ENCODE assay signal across 1 cellular context in the genomic region with DNA sequence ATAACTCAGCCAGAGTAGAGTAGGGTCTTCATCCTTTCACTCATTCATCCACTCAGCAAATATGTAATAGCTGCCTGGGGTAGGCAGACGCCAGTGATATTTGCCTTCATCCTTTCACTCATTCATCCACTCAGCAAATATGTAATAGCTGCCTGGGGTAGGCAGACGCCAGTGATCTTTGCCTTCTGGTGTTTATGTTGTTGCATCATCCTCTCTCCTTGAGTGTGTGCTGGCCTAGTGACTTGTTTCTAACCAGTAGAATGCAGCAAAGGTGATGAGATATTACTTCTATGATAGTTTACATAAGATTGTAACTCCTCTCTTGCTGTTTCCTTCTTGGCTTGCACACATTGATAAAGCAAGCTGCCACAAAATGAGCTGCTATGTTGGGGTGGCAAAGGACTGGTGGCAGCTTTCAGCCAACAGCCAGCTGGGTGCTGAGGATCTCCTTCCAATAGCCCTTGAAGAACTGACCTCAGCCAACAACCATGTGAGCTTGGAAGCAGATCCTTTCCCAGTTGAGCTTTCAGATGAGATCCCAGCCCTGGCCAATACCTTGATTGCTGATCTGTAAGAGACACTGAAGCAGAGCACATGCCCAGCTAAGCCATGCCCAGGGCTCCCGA.
TF ChIP-seq lines count a peak whose summit lies in the region.

No MANE protein-coding gene starts in this region.

TF ChIP-seq in K562, 482 proteins besides CTCF, POLR2A, EP300 and RAD21 (continued from another document):
- TF ChIP-seq, protein P1, sequence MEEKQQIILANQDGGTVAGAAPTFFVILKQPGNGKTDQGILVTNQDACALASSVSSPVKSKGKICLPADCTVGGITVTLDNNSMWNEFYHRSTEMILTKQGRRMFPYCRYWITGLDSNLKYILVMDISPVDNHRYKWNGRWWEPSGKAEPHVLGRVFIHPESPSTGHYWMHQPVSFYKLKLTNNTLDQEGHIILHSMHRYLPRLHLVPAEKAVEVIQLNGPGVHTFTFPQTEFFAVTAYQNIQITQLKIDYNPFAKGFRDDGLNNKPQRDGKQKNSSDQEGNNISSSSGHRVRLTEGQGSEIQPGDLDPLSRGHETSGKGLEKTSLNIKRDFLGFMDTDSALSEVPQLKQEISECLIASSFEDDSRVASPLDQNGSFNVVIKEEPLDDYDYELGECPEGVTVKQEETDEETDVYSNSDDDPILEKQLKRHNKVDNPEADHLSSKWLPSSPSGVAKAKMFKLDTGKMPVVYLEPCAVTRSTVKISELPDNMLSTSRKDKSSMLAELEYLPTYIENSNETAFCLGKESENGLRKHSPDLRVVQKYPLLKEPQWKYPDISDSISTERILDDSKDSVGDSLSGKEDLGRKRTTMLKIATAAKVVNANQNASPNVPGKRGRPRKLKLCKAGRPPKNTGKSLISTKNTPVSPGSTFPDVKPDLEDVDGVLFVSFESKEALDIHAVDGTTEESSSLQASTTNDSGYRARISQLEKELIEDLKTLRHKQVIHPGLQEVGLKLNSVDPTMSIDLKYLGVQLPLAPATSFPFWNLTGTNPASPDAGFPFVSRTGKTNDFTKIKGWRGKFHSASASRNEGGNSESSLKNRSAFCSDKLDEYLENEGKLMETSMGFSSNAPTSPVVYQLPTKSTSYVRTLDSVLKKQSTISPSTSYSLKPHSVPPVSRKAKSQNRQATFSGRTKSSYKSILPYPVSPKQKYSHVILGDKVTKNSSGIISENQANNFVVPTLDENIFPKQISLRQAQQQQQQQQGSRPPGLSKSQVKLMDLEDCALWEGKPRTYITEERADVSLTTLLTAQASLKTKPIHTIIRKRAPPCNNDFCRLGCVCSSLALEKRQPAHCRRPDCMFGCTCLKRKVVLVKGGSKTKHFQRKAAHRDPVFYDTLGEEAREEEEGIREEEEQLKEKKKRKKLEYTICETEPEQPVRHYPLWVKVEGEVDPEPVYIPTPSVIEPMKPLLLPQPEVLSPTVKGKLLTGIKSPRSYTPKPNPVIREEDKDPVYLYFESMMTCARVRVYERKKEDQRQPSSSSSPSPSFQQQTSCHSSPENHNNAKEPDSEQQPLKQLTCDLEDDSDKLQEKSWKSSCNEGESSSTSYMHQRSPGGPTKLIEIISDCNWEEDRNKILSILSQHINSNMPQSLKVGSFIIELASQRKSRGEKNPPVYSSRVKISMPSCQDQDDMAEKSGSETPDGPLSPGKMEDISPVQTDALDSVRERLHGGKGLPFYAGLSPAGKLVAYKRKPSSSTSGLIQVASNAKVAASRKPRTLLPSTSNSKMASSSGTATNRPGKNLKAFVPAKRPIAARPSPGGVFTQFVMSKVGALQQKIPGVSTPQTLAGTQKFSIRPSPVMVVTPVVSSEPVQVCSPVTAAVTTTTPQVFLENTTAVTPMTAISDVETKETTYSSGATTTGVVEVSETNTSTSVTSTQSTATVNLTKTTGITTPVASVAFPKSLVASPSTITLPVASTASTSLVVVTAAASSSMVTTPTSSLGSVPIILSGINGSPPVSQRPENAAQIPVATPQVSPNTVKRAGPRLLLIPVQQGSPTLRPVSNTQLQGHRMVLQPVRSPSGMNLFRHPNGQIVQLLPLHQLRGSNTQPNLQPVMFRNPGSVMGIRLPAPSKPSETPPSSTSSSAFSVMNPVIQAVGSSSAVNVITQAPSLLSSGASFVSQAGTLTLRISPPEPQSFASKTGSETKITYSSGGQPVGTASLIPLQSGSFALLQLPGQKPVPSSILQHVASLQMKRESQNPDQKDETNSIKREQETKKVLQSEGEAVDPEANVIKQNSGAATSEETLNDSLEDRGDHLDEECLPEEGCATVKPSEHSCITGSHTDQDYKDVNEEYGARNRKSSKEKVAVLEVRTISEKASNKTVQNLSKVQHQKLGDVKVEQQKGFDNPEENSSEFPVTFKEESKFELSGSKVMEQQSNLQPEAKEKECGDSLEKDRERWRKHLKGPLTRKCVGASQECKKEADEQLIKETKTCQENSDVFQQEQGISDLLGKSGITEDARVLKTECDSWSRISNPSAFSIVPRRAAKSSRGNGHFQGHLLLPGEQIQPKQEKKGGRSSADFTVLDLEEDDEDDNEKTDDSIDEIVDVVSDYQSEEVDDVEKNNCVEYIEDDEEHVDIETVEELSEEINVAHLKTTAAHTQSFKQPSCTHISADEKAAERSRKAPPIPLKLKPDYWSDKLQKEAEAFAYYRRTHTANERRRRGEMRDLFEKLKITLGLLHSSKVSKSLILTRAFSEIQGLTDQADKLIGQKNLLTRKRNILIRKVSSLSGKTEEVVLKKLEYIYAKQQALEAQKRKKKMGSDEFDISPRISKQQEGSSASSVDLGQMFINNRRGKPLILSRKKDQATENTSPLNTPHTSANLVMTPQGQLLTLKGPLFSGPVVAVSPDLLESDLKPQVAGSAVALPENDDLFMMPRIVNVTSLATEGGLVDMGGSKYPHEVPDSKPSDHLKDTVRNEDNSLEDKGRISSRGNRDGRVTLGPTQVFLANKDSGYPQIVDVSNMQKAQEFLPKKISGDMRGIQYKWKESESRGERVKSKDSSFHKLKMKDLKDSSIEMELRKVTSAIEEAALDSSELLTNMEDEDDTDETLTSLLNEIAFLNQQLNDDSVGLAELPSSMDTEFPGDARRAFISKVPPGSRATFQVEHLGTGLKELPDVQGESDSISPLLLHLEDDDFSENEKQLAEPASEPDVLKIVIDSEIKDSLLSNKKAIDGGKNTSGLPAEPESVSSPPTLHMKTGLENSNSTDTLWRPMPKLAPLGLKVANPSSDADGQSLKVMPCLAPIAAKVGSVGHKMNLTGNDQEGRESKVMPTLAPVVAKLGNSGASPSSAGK (IDR thresholded peaks at IDR 0.05): peak; percentile 24; the same call in 1 of the 2 replicates
- TF ChIP-seq IRF2 (CRISPR knock-in tag; IDR thresholded peaks at IDR 0.05): peak; percentile 52; the same call in 1 of the 2 replicates
- TF ChIP-seq ZNF165 (CRISPR knock-in tag; IDR thresholded peaks at IDR 0.05; ENCODE audit: borderline replicate concordance): no peak
- no peak for TF ChIP-seq NEUROD1 (IDR thresholded peaks at IDR 0.05; ENCODE audit: borderline replicate concordance, low read depth, low read length, partially characterized antibody)
- TF ChIP-seq, protein P2, sequence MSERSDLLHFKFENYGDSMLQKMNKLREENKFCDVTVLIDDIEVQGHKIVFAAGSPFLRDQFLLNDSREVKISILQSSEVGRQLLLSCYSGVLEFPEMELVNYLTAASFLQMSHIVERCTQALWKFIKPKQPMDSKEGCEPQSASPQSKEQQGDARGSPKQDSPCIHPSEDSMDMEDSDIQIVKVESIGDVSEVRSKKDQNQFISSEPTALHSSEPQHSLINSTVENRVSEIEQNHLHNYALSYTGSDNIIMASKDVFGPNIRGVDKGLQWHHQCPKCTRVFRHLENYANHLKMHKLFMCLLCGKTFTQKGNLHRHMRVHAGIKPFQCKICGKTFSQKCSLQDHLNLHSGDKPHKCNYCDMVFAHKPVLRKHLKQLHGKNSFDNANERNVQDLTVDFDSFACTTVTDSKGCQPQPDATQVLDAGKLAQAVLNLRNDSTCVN (CRISPR knock-in tag; IDR thresholded peaks at IDR 0.05): no peak
- TF ChIP-seq NR2C2 (CRISPR knock-in tag; IDR thresholded peaks at IDR 0.05): no peak
- TF ChIP-seq NR2C2 (tag; IDR thresholded peaks at IDR 0.05): peak; percentile 25; the same call in 1 of the 2 replicates
- no peak for TF ChIP-seq MXI1 (IDR thresholded peaks at IDR 0.05; ENCODE audit: low read depth, low read length)
- TF ChIP-seq, protein P3, sequence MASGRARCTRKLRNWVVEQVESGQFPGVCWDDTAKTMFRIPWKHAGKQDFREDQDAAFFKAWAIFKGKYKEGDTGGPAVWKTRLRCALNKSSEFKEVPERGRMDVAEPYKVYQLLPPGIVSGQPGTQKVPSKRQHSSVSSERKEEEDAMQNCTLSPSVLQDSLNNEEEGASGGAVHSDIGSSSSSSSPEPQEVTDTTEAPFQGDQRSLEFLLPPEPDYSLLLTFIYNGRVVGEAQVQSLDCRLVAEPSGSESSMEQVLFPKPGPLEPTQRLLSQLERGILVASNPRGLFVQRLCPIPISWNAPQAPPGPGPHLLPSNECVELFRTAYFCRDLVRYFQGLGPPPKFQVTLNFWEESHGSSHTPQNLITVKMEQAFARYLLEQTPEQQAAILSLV (tag; IDR thresholded peaks at IDR 0.05): peak; percentile 77
- TF ChIP-seq SMAD4 (CRISPR knock-in tag; conservative IDR thresholded peaks at IDR 0.05): peak; percentile 77
- no peak for TF ChIP-seq RBM14 (IDR thresholded peaks at IDR 0.05; ENCODE audit: borderline replicate concordance, insufficient read depth, low read depth, low read length)
- TF ChIP-seq ZSCAN32 (CRISPR knock-in tag; IDR thresholded peaks at IDR 0.05): peak; percentile 81; the same call in 1 of the 2 replicates
- TF ChIP-seq RUNX1 (IDR thresholded peaks at IDR 0.05; ENCODE audit: low read depth): no peak
- TF ChIP-seq ZNF24 (IDR thresholded peaks at IDR 0.05): peak; percentile 52; the same call in 1 of the 2 replicates
- TF ChIP-seq, protein P4, sequence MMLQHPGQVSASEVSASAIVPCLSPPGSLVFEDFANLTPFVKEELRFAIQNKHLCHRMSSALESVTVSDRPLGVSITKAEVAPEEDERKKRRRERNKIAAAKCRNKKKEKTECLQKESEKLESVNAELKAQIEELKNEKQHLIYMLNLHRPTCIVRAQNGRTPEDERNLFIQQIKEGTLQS (IDR thresholded peaks at IDR 0.05): peak; percentile 98
- TF ChIP-seq, protein P4 (CRISPR knock-in tag; conservative IDR thresholded peaks at IDR 0.05): no peak
